In genomic region chr6:41306187-41306854, GRCh38 we compare ENCODE assay signal across 8 cellular contexts. TPM values are rescaled to one million over a fixed set of nuclear protein-coding genes. Genes with fewer than 3 reads are reported as not detected.
DNase-seq lines count a peak whose midpoint lies in the region; ATAC-seq lines count a peak whose summit lies in the region.

No MANE protein-coding gene starts in this region.

- intact Hi-C loops in naive thymus-derived CD4-positive, alpha-beta T cell (cut with micrococcal nuclease), result loop anchor here (1.0 to 2.0 kb wide), 7 partner anchors 12 to 377 kb away; no protein-coding TSS in a partner anchor

- no peak overlapping the region for H3K4me3 Mint-ChIP-seq in T-cell
- H3K4me3 Mint-ChIP-seq in naive thymus-derived CD4-positive, alpha-beta T cell, result no peak overlapping the region

- POLR2A ChIA-PET in T-cell (lab: Charles Lee), result no interaction called here
- POLR2A ChIA-PET in naive thymus-derived CD4-positive, alpha-beta T cell (lab: Charles Lee), result no interaction called here

- H3K36me3 ChIP-seq in naive thymus-derived CD4-positive, alpha-beta T cell (ENCODE audit: control insufficient read depth in 2 of 3, insufficient read depth in 3 of 3, low read length in 3 of 3), result no peaks in the 10 kb centered on the region

- no peak overlapping the region for H3K27ac ChIP-seq in naive thymus-derived CD4-positive, alpha-beta T cell (ENCODE audit: low read depth, low read length)

- H3K27me3 ChIP-seq in naive thymus-derived CD4-positive, alpha-beta T cell (ENCODE audit: control insufficient read depth in 2 of 2, insufficient read depth in 2 of 2, low read length in 2 of 2), result no peaks in the 10 kb centered on the region

- H3K9me3 ChIP-seq in naive thymus-derived CD4-positive, alpha-beta T cell (ENCODE audit: control insufficient read depth in 2 of 3, low read length in 3 of 3), result no peaks in the 10 kb centered on the region

- no peak overlapping the region for H3K27ac Mint-ChIP-seq in T-cell
- H3K27ac Mint-ChIP-seq in naive thymus-derived CD4-positive, alpha-beta T cell, result no peak overlapping the region

- no peak for ATAC-seq in T-cell (replicated peaks in 1 of 4)
- ATAC-seq in naive thymus-derived CD4-positive, alpha-beta T cell, result no peak
- ATAC-seq in GM18870 (IDR thresholded peaks at IDR 0.05; ENCODE audit: unreplicated experiment), result no peak
- ATAC-seq in HG03097 (IDR thresholded peaks at IDR 0.05; ENCODE audit: low FRiP score, unreplicated experiment), result no peak

- CTCF ChIA-PET in T-cell (lab: Charles Lee), result interaction anchor here (0.6 to 1.9 kb wide), 11 partner anchors 9 to 1085 kb away, joined by 3 to 13 read pairs (median 5); no protein-coding TSS in a partner anchor
- CTCF ChIA-PET in naive thymus-derived CD4-positive, alpha-beta T cell (lab: Charles Lee), result interaction anchor here (0.6 to 5.5 kb wide), 5 partner anchors 9 to 1266 kb away, joined by 3 to 39 read pairs (median 4); no protein-coding TSS in a partner anchor

- H3K4me1 ChIP-seq in naive thymus-derived CD4-positive, alpha-beta T cell (ENCODE audit: control insufficient read depth in 2 of 2, insufficient read depth in 2 of 2, low read length in 2 of 2), result no peaks in the 10 kb centered on the region

- peaks cover 12 to 22% (median 12%) of the 10 kb centered on the region in 3 donors for H3K4me1 Mint-ChIP-seq in T-cell
- peaks cover 7 to 28% (median 20%) of the 10 kb centered on the region in 7 donors for H3K4me1 Mint-ChIP-seq in naive thymus-derived CD4-positive, alpha-beta T cell

- H3K9me3 Mint-ChIP-seq in T-cell, result no peaks in the 10 kb centered on the region
- peaks cover 0 to 8% (median 0%) of the 10 kb centered on the region in 11 donors for H3K9me3 Mint-ChIP-seq in naive thymus-derived CD4-positive, alpha-beta T cell

- DNase-seq in A172 (ENCODE audit: low spot score), result peak; percentile 50
- peak; percentile 74 for DNase-seq in ELF-1 (ENCODE audit: low read depth, low spot score)
- DNase-seq in NCI-H1105 (lab: John Stamatoyannopoulos, UW), result peak; percentile 62
- peak in 21 of 34 experiments; percentile 7 to 44 (median 24) for DNase-seq in T-cell
- DNase-seq in effector CD8-positive, alpha-beta T cell (lab: John Stamatoyannopoulos, UW), result peak; percentile 15
- DNase-seq in naive thymus-derived CD4-positive, alpha-beta T cell, result peak in 7 of 9 donors; percentile 20 to 53 (median 35)

- H3K36me3 Mint-ChIP-seq in T-cell, result no peaks in the 10 kb centered on the region
- peaks cover 0 to 9% (median 0%) of the 10 kb centered on the region in 5 donors for H3K36me3 Mint-ChIP-seq in naive thymus-derived CD4-positive, alpha-beta T cell

- H3K27me3 Mint-ChIP-seq in T-cell, result peaks cover 1% of the 10 kb centered on the region in 2 donors
- peaks cover 0 to 45% (median 0%) of the 10 kb centered on the region in 5 donors for H3K27me3 Mint-ChIP-seq in naive thymus-derived CD4-positive, alpha-beta T cell

- H3K4me3 ChIP-seq in naive thymus-derived CD4-positive, alpha-beta T cell (ENCODE audit: low read length), result no peak overlapping the region

RNA-seq across cellular contexts. Expression of gene TREM1, which starts 19.8 kb away (rescaled TPM):
- not detected in 2 replicates for total RNA-seq in A172 (2014; rRNA removed; shearing (Covaris generic))
- under 1 TPM in 1 of 5 donors, not detected in 4; 0.23 TPM for total RNA-seq in T-cell
- total RNA-seq in naive thymus-derived CD4-positive, alpha-beta T cell, result 100 to 1,000 TPM in 1 of 5 experiments, 10 to 100 TPM in 1, not detected in 3; 15.9 to 251 TPM
- not detected for polyA plus RNA-seq in naive thymus-derived CD4-positive, alpha-beta T cell

RNA-seq across cellular contexts. Expression of gene NCR2, which starts 29.1 kb away (rescaled TPM):
- not detected in 2 replicates for total RNA-seq in A172 (2014; rRNA removed; shearing (Covaris generic))
- not detected for total RNA-seq in T-cell
- total RNA-seq in naive thymus-derived CD4-positive, alpha-beta T cell, result not detected
- polyA plus RNA-seq in naive thymus-derived CD4-positive, alpha-beta T cell, result not detected

Comparison
In these comparisons a context has a peak if more than half of its experiments do, and no peak if none do; other contexts are left out.
1. DNase-seq: peak in every context shown above with its lines; median percentile 74 in ELF-1; 62 in NCI-H1105; 50 in A172; 35 in naive thymus-derived CD4-positive, alpha-beta T cell; 24 in T-cell; 15 in effector CD8-positive, alpha-beta T cell.